5 cellular contexts compared by ENCODE assay signal in the genomic region with DNA sequence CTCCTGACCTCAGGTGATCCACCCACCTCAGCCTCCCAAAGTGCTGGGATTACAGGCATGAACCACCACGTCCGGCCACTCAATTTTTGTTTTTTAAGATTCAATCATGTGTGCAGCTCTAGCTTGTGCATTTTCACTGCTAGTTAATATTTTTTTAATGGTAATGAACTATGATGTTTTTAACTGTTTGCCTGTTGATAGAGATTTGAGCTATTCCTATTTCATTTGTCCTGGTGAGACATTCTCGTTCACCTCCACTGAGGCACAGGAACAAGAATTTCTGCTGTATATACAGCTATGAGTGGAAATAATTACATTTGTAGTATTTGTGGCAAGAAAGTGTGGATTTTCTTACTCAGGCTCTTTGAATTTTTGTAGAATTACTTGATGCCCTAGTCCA.
"Had no signal": no experiment of that assay in that cellular context is flagged by ENCODE, and none has a peak within 500 bp of the region (broad histone marks: within the 10 kb centered on the region; RNA-seq: fewer than 3 reads in every experiment).

No MANE protein-coding gene starts in this region.

- DNase-seq: H9, HCEC 1CT, IMR-90 had no signal

- H2AFZ ChIP-seq: GM23338 had no signal

- ATAC-seq: GM23338, K562 had no signal

- H3K4me2 ChIP-seq: GM23338 had no signal

- H3K4me3 ChIP-seq: GM23338, K562 had no signal
